Comparison of ENCODE assay signal across 8 cellular contexts in genomic region chr6:158706369-158706982, GRCh38. TPM values are rescaled to one million over a fixed set of nuclear protein-coding genes. Genes with fewer than 3 reads are reported as not detected.
DNase-seq lines count a peak whose midpoint lies in the region; ATAC-seq and FAIRE-seq lines count a peak whose summit lies in the region.

No MANE protein-coding gene starts in this region.

- DNase-seq in NCI-H510A treated with DMSO at 0.1 percent for 48 hours (lab: John Stamatoyannopoulos, UW) = peak; percentile 28
- DNase-seq in NCI-H510A (lab: John Stamatoyannopoulos, UW) = no peak
- DNase-seq in RCC 7860 (ENCODE audit: low spot score) = peak; percentile 24
- peak; percentile 35 for DNase-seq in fibroblast of peridontal ligament (ENCODE audit: extremely low read depth)
- DNase-seq in trophoblast cell = peak in 1 of 2 donors; percentile 49
- DNase-seq in GF-D8 (lab: John Stamatoyannopoulos, UW) = no peak
- DNase-seq in GOT3 (lab: John Stamatoyannopoulos, UW) = no peak

- peak overlapping the region; percentile 87 for H2AK5ac ChIP-seq in trophoblast cell (ENCODE audit: low read length)

- H3K23ac ChIP-seq in trophoblast cell (ENCODE audit: low read length) = no peak overlapping the region

- H3K79me1 ChIP-seq in trophoblast cell (ENCODE audit: low read length) = peaks cover 32% of the 10 kb centered on the region

- H3K9me3 ChIP-seq in trophoblast cell (ENCODE audit: insufficient read depth, low read depth, low read length) = no peaks in the 10 kb centered on the region

- H4K12ac ChIP-seq in trophoblast cell (ENCODE audit: low read depth, low read length) = no peak overlapping the region

- FAIRE-seq in RCC 7860 (lab: Jason Lieb, UNC) = no peak

- H3K27me3 ChIP-seq in trophoblast cell (ENCODE audit: insufficient read depth, low read length) = no peaks in the 10 kb centered on the region

- peaks cover 26 to 30% of the 10 kb centered on the region in 2 experiments for H3K4me1 ChIP-seq in trophoblast cell (ENCODE audit: control insufficient read depth in 1 of 2, insufficient read depth in 2 of 2, low read length in 2 of 2)

- H3K9ac ChIP-seq in trophoblast cell (ENCODE audit: low read length) = no peak overlapping the region

- ATAC-seq in GM21390 (IDR thresholded peaks at IDR 0.05; ENCODE audit: unreplicated experiment) = no peak

- no CpG with 5 or more reads among the region's 6 CpGs for WGBS in trophoblast cell (ENCODE audit: extremely low coverage, insufficient coverage, insufficient read length)

- no peaks in the 10 kb centered on the region for H3K36me3 ChIP-seq in trophoblast cell (ENCODE audit: control insufficient read depth in 1 of 2, insufficient read depth in 2 of 2, low read length in 2 of 2)

- peak overlapping the region; percentile 71 for H4K91ac ChIP-seq in trophoblast cell (ENCODE audit: low read depth, low read length)

- peak overlapping the region; percentile 12 for H3K14ac ChIP-seq in trophoblast cell (ENCODE audit: low read length)

- H3K79me2 ChIP-seq in trophoblast cell (ENCODE audit: control insufficient read depth, insufficient read depth, low read length, poor library complexity) = peaks cover 11% of the 10 kb centered on the region

- H2BK5ac ChIP-seq in trophoblast cell (ENCODE audit: low read depth, low read length, poor library complexity) = peak overlapping the region; percentile 44

- H2BK120ac ChIP-seq in trophoblast cell (ENCODE audit: insufficient read depth, low read length, poor library complexity) = peak overlapping the region; percentile 33

- H4K8ac ChIP-seq in trophoblast cell (ENCODE audit: low read depth, low read length) = peak overlapping the region; percentile 34

- H3K4me3 ChIP-seq in trophoblast cell (ENCODE audit: low read depth, low read length) = no peak overlapping the region

- H2BK12ac ChIP-seq in trophoblast cell (ENCODE audit: low read length) = peak overlapping the region; percentile 93

- no peak overlapping the region for H2AFZ ChIP-seq in trophoblast cell (ENCODE audit: insufficient read depth, low read length, poor library complexity)

- H3K4ac ChIP-seq in trophoblast cell (ENCODE audit: low read depth, low read length) = peak overlapping the region; percentile 14

- peak overlapping the region; percentile 37 for H3K18ac ChIP-seq in trophoblast cell (ENCODE audit: low read length)

- peak overlapping the region; percentile 31 for H3K27ac ChIP-seq in trophoblast cell (ENCODE audit: low read depth, low read length)

- H3K4me2 ChIP-seq in trophoblast cell (ENCODE audit: low read length) = no peak overlapping the region

RNA-seq across cellular contexts. Expression of gene SYTL3, which starts 56.6 kb away (rescaled TPM):
- 2.7 and 2.9 TPM in 2 replicates for polyA plus RNA-seq in trophoblast cell (2013)

Comparison
In these comparisons a context has a peak if more than half of its experiments do, and no peak if none do; other contexts are left out.
1. DNase-seq: peak in NCI-H510A treated with DMSO at 0.1 percent for 48 hours (single experiment), RCC 7860 (single experiment) and fibroblast of peridontal ligament (single experiment); none in NCI-H510A (single experiment), GF-D8 (single experiment) and GOT3 (single experiment).